26 cellular contexts compared by ENCODE assay signal in the genomic region with DNA sequence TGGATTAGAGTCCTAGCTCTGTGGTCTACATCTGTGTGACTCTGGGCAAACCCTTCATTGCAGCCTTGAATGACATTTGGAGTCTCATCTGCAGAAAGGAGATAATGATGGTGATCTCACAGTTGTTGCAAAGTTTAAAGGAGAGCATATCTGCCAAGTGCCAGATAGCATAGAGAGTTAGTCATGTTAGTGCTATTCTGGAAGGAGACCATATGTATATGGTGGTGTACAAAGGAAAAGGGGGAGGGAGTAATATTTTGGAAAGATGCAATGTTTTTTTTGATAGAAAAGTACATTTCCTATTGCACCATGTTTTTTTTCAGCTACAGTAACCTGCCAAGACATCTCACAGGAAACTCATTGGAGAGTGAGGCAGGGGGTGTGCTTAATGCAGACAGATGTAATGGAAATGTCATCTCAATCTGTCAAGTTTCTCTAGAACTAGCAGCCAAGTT.
DNase-seq lines count a peak whose midpoint lies in the region; ATAC-seq, FAIRE-seq and TF ChIP-seq lines count a peak whose summit lies in the region.
"Had no signal": no experiment of that assay in that cellular context is flagged by ENCODE, and none has a peak within 500 bp of the region (broad histone marks: within the 10 kb centered on the region; RNA-seq: fewer than 3 reads in every experiment).

No MANE protein-coding gene starts in this region.

- H3K4me3 Mint-ChIP-seq in astrocyte (ENCODE audit: unreplicated experiment): no peak overlapping the region
- H3K4me3 Mint-ChIP-seq: activated T-cell treated with anti-CD3 and anti-CD28 coated beads, Interleukin-2, amount 50 U/mL, for 4 hours had no signal

- DNase-seq in AG04450 (ENCODE audit: low read depth, low spot score) (no peak), HS-5 (ENCODE audit: low read depth) (peak; percentile 23), astrocyte (ENCODE audit: low read depth) (peak; percentile 57), foreskin fibroblast (peak; percentile 39 to 70), aorta (no peak), SW480 (ENCODE audit: low spot score) (no peak)
- DNase-seq: activated CD4-positive, CD25-positive, alpha-beta regulatory T cell treated with anti-CD3 and anti-CD28 coated beads, Interleukin-2, amount 50 U/mL, for 72 hours; activated naive CD4-positive, alpha-beta T cell treated with Interleukin-2 at 50 U/mL for 16 hours; activated T-cell treated with anti-CD3 and anti-CD28 coated beads, Interleukin-2, amount 50 U/mL, for 4 hours; C1 segment of cervical spinal cord; Calu3; cerebellar nuclear complex; KBM-7; lower lobe of right lung; NCI-H1694; NCI-H2171; NCI-H526; psoas muscle; RPMI8226; stimulated activated CD4-positive, alpha-beta T cell treated with anti-CD3 and anti-CD28 coated beads, Interleukin-2, amount 100 ng/mL, for 48 hours; stimulated activated naive CD4-positive, alpha-beta T cell treated with Interleukin-2 at 50 U/mL for 16 hours; T1000; tibial artery had no signal

- no peaks in the 10 kb centered on the region for H3K9me3 ChIP-seq in AG04450 (ENCODE audit: control insufficient read depth, insufficient read depth, low read length)
- H3K9me3 ChIP-seq in astrocyte (ENCODE audit: insufficient read depth, low read depth, low read length): no peaks in the 10 kb centered on the region
- H3K9me3 ChIP-seq in aorta (ENCODE audit: control insufficient read depth, low read length): no peaks in the 10 kb centered on the region
- H3K9me3 ChIP-seq: HAP-1, lower lobe of right lung, psoas muscle, tibial artery had no signal

- ATAC-seq in aorta (ENCODE audit: low FRiP score): no peak
- ATAC-seq in GM18517 (IDR thresholded peaks at IDR 0.05; ENCODE audit: unreplicated experiment): no peak
- ATAC-seq in GM18867 (IDR thresholded peaks at IDR 0.05; ENCODE audit: unreplicated experiment): no peak
- ATAC-seq: activated T-cell treated with anti-CD3 and anti-CD28 coated beads, Interleukin-2, amount 50 U/mL, for 4 hours; lower lobe of right lung; psoas muscle had no signal

- no peaks in the 10 kb centered on the region for H3K79me2 ChIP-seq in astrocyte (ENCODE audit: insufficient read depth, low read length)

- POLR2A ChIA-PET in AG04450 (lab: Yijun Ruan, JAX): no interaction called here

- H3K36me3 ChIP-seq in astrocyte (ENCODE audit: insufficient read depth, low read length) (peaks cover 5% of the 10 kb centered on the region), aorta (ENCODE audit: control insufficient read depth in 1 of 2, insufficient read depth in 2 of 2, low read length in 1 of 2) (peaks cover 0 to 1% of the 10 kb centered on the region in 2 donors)
- H3K36me3 ChIP-seq: HAP-1, lower lobe of right lung had no signal

- no peak overlapping the region for H3K4me2 ChIP-seq in astrocyte (ENCODE audit: low read length)

- intact Hi-C loops in aorta (cut with DNase I): no loop called here

- H3K27ac ChIP-seq in AG04450 (ENCODE audit: low read depth, low read length) (peak overlapping the region; percentile 21), astrocyte (ENCODE audit: low read depth, low read length) (no peak overlapping the region), aorta (ENCODE audit: low read depth in 1 of 2, low read length in 2 of 2) (no peak overlapping the region)
- H3K27ac ChIP-seq: lower lobe of right lung, psoas muscle, tibial artery had no signal

- FAIRE-seq in astrocyte (lab: Jason Lieb, UNC): no peak

- H3K4me3 ChIP-seq in AG04450 (ENCODE audit: low read depth, low read length) (no peak overlapping the region), astrocyte (ENCODE audit: insufficient read depth, low read depth, low read length) (no peak overlapping the region), foreskin fibroblast (ENCODE audit: low read depth in 1 of 2, low read length in 2 of 2) (no peak overlapping the region), aorta (ENCODE audit: low read length in 2 of 2) (no peak overlapping the region)
- H3K4me3 ChIP-seq: HAP-1, lower lobe of right lung, psoas muscle, tibial artery had no signal

- H2AFZ ChIP-seq in astrocyte (ENCODE audit: low read depth, low read length): no peak overlapping the region

- peaks cover 3% of the 10 kb centered on the region for H3K4me1 ChIP-seq in astrocyte (ENCODE audit: insufficient read depth, low read length)
- H3K4me1 ChIP-seq in aorta (ENCODE audit: control insufficient read depth in 1 of 2, insufficient read depth in 2 of 2, low read length in 2 of 2): no peaks in the 10 kb centered on the region
- H3K4me1 ChIP-seq: HAP-1, lower lobe of right lung, psoas muscle, tibial artery had no signal

- no peaks in the 10 kb centered on the region for H4K20me1 ChIP-seq in astrocyte (ENCODE audit: insufficient read depth, low read length)

- H3K27me3 ChIP-seq in AG04450 (ENCODE audit: control insufficient read depth, insufficient read depth, low read length) (no peaks in the 10 kb centered on the region), astrocyte (ENCODE audit: insufficient read depth, low read length) (no peaks in the 10 kb centered on the region), aorta (ENCODE audit: control insufficient read depth in 1 of 2, insufficient read depth in 2 of 2, low read length in 1 of 2) (no peaks in the 10 kb centered on the region)
- H3K27me3 ChIP-seq: tibial artery had no signal

- H3K4me1 Mint-ChIP-seq in astrocyte (ENCODE audit: low read depth, unreplicated experiment): peaks cover 1% of the 10 kb centered on the region

- no peaks in the 10 kb centered on the region for H3K9me3 Mint-ChIP-seq in astrocyte (ENCODE audit: unreplicated experiment)
- H3K9me3 Mint-ChIP-seq: activated T-cell treated with anti-CD3 and anti-CD28 coated beads, Interleukin-2, amount 50 U/mL, for 4 hours had no signal

- H3K36me3 Mint-ChIP-seq in astrocyte (ENCODE audit: low read depth, unreplicated experiment): peaks cover 5% of the 10 kb centered on the region

- TF ChIP-seq CTCF in AG04450 (IDR thresholded peaks at IDR 0.05; ENCODE audit: low read depth, low read length) (no peak), astrocyte (IDR thresholded peaks at IDR 0.05; ENCODE audit: insufficient read depth, low read depth, low read length) (no peak), foreskin fibroblast (IDR thresholded peaks at IDR 0.05; ENCODE audit: low read depth, low read length) (no peak)

- no peak overlapping the region for H3K9ac ChIP-seq in astrocyte (ENCODE audit: low read length)

- peaks cover 2% of the 10 kb centered on the region for H3K27me3 Mint-ChIP-seq in astrocyte (ENCODE audit: low read depth, unreplicated experiment)

- H3K27ac Mint-ChIP-seq in astrocyte (ENCODE audit: unreplicated experiment): no peak overlapping the region

- CTCF ChIA-PET in AG04450 (lab: Charles Lee): interaction anchor here (1.2 kb wide), 1 partner anchor 21 kb away, joined by 3 read pairs; no protein-coding TSS in a partner anchor

Comparison
In these comparisons a context has a peak if more than half of its experiments do, and no peak if none do; other contexts are left out.
1. DNase-seq: peak in HS-5 (single experiment), astrocyte (single experiment) and foreskin fibroblast (2 of 2); none in AG04450 (single experiment), aorta (0 of 2) and SW480 (single experiment).